14 cellular contexts compared by ENCODE assay signal in the genomic region with DNA sequence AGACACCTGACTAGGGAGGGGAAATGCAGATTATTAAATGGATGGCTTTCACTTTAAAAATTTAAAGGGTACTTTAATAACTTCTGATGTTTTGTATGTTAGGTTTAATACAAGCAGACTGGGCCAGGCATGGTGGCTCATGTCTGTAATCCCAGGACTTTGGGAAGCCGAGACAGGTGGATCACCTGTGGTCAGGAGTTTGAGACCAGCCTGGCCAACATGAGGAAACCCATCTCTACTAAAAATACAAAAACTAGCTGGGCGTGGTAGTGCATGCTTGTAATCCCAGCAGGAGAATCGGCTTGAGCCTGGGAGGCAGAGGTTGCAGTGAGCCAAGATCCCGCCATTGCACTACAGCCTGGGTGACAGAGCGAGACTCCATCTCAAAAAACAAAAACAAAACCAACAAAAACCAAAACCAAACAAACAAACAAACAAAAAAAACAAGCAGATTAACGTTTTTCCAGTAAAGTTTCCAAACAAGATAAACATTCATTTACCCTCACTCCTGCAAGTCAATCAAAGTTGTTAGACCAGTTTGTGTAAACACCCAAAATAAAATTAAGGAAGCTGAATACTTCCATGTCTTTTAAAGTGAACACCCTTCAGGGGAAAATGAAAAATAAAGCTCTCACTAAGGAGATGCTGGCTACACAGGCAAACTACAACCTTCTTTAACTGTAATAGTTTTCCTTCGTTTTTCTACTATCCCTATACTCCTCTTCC. TPM values are rescaled to one million over a fixed set of nuclear protein-coding genes. Genes with fewer than 3 reads are reported as not detected.
DNase-seq lines count a peak whose midpoint lies in the region; FAIRE-seq and TF ChIP-seq lines count a peak whose summit lies in the region.
"Had no signal": no experiment of that assay in that cellular context is flagged by ENCODE, and none has a peak within 500 bp of the region (broad histone marks: within the 10 kb centered on the region; RNA-seq: fewer than 3 reads in every experiment).

No MANE protein-coding gene starts in this region.

- H3K79me1 ChIP-seq in H9 (ENCODE audit: insufficient read depth, low read depth, low read length, poor library complexity, severe bottlenecking): no peaks in the 10 kb centered on the region

- no peaks in the 10 kb centered on the region for H3K9me3 Mint-ChIP-seq in H9
- no peaks in the 10 kb centered on the region for H3K9me3 Mint-ChIP-seq in astrocyte (ENCODE audit: unreplicated experiment)
- H3K9me3 Mint-ChIP-seq: activated naive CD8-positive, alpha-beta T cell treated with anti-CD3 and anti-CD28 coated beads for 36 hours had no signal

- CTCF ChIA-PET in A673 (lab: Charles Lee): no interaction called here

- peaks cover 23 to 33% (median 28%) of the 10 kb centered on the region in 3 experiments; a peak in 6 of 7 replicates for H3K36me3 Mint-ChIP-seq in H9 (ENCODE audit: insufficient read depth in 1 of 3, low read depth in 3 of 3)
- H3K36me3 Mint-ChIP-seq in astrocyte (ENCODE audit: low read depth, unreplicated experiment): peaks cover 12% of the 10 kb centered on the region

- H3K79me2 ChIP-seq in H9 (ENCODE audit: insufficient read depth, low read length) (peaks cover 55% of the 10 kb centered on the region), astrocyte (ENCODE audit: insufficient read depth, low read length) (peaks cover 99% of the 10 kb centered on the region)

- intact Hi-C loops in A673 (cut with micrococcal nuclease; ENCODE audit: unreplicated experiment): no loop called here

- H3K4me2 ChIP-seq in H9 (ENCODE audit: insufficient read depth, insufficient read length, low read length): no peak overlapping the region
- H3K4me2 ChIP-seq in astrocyte (ENCODE audit: low read length): no peak overlapping the region

- peak overlapping the region; percentile 50 for H3K27ac ChIP-seq in A673 (ENCODE audit: low read depth, low read length, poor library complexity, severe bottlenecking)
- H3K27ac ChIP-seq in H9 (ENCODE audit: insufficient read length, low read depth, low read length): no peak overlapping the region
- H3K27ac ChIP-seq in astrocyte (ENCODE audit: low read depth, low read length): no peak overlapping the region
- H3K27ac ChIP-seq: body of pancreas, gastroesophageal sphincter had no signal

- no peak overlapping the region for H4K5ac ChIP-seq in H9 (ENCODE audit: insufficient read length, low read depth, low read length)

- no peak overlapping the region for H3K4ac ChIP-seq in H9 (ENCODE audit: low read depth, low read length)

- H4K8ac ChIP-seq in H9 (replicated peaks; ENCODE audit: insufficient read length, low read depth, low read length): no peak overlapping the region

- no peaks in the 10 kb centered on the region for H3K23me2 ChIP-seq in H9 (ENCODE audit: insufficient read length, low read depth, low read length, poor library complexity, severe bottlenecking)

- H3K27me3 ChIP-seq in A673 (replicated peaks; ENCODE audit: insufficient read depth, low read depth, low read length, poor library complexity) (no peaks in the 10 kb centered on the region), H9 (ENCODE audit: insufficient read depth, low read length) (no peaks in the 10 kb centered on the region), astrocyte (ENCODE audit: insufficient read depth, low read length) (no peaks in the 10 kb centered on the region)
- H3K27me3 ChIP-seq: body of pancreas, gastroesophageal sphincter had no signal

- H3K23ac ChIP-seq in H9 (ENCODE audit: insufficient read length, low read depth, low read length): no peak overlapping the region

- H3K14ac ChIP-seq in H9 (ENCODE audit: insufficient read depth, low read length): no peak overlapping the region

- DNase-seq in A673 (ENCODE audit: low spot score) (no peak), H9 (no peak), astrocyte (ENCODE audit: low read depth) (no peak), myocyte (ENCODE audit: low read depth) (peak; percentile 8), T-helper 2 cell (no peak), NCI-H2029 (lab: John Stamatoyannopoulos, UW) (no peak), hippocampal formation (lab: John Stamatoyannopoulos, UW) (no peak)
- DNase-seq: activated naive CD8-positive, alpha-beta T cell treated with anti-CD3 and anti-CD28 coated beads for 36 hours; body of pancreas; MV-4-11; NCI-H187 treated with DMSO at 0.1 percent for 48 hours; NCI-H446; Right ventricle myocardium superior had no signal

- no peaks in the 10 kb centered on the region for H4K20me1 ChIP-seq in H9 (ENCODE audit: control insufficient read depth, insufficient read depth, insufficient read length)
- peaks cover 82% of the 10 kb centered on the region for H4K20me1 ChIP-seq in astrocyte (ENCODE audit: insufficient read depth, low read length)

- H3K27me3 Mint-ChIP-seq in H9 (ENCODE audit: low read depth) (no peaks in the 10 kb centered on the region), astrocyte (ENCODE audit: low read depth, unreplicated experiment) (no peaks in the 10 kb centered on the region)
- H3K27me3 Mint-ChIP-seq: activated naive CD8-positive, alpha-beta T cell treated with anti-CD3 and anti-CD28 coated beads for 36 hours had no signal

- H2BK12ac ChIP-seq in H9 (ENCODE audit: insufficient read length, low read depth, low read length): no peak overlapping the region

- POLR2A ChIA-PET in A673 (lab: Charles Lee; ENCODE audit: low non-redundant PET): no interaction called here

- no peak overlapping the region for H3K56ac ChIP-seq in H9 (ENCODE audit: insufficient read length, low read depth, low read length)

- H3K4me3 ChIP-seq in A673 (ENCODE audit: low read depth, low read length, poor library complexity, severe bottlenecking) (no peak overlapping the region), astrocyte (ENCODE audit: insufficient read depth, low read depth, low read length) (no peak overlapping the region)
- H3K4me3 ChIP-seq: body of pancreas, gastroesophageal sphincter had no signal

- TF ChIP-seq CTCF in A673 (conservative IDR thresholded peaks at IDR 0.05; ENCODE audit: low read depth, low read length) (no peak), H9 (conservative IDR thresholded peaks at IDR 0.05) (no peak), astrocyte (IDR thresholded peaks at IDR 0.05; ENCODE audit: insufficient read depth, low read depth, low read length) (no peak)

- H3K4me3 Mint-ChIP-seq in H9: no peak overlapping the region
- no peak overlapping the region for H3K4me3 Mint-ChIP-seq in astrocyte (ENCODE audit: unreplicated experiment)
- H3K4me3 Mint-ChIP-seq: activated naive CD8-positive, alpha-beta T cell treated with anti-CD3 and anti-CD28 coated beads for 36 hours had no signal

- H3K9ac ChIP-seq in H9 (ENCODE audit: extremely low read depth, insufficient read length, low read length) (no peak overlapping the region), astrocyte (ENCODE audit: low read length) (no peak overlapping the region)

- H2BK20ac ChIP-seq in H9 (ENCODE audit: low read depth, low read length, poor library complexity, severe bottlenecking): no peak overlapping the region

- no peak overlapping the region for H3K18ac ChIP-seq in H9 (ENCODE audit: insufficient read length, low read depth, low read length)

- no peak overlapping the region for H2AK5ac ChIP-seq in H9 (ENCODE audit: insufficient read length, low read length)

- no peak overlapping the region for H2BK120ac ChIP-seq in H9 (ENCODE audit: low read depth, low read length, poor library complexity, severe bottlenecking)

- no peak overlapping the region for H2AFZ ChIP-seq in H9 (ENCODE audit: low read length)
- H2AFZ ChIP-seq in astrocyte (ENCODE audit: low read depth, low read length): no peak overlapping the region

- H3K4me1 ChIP-seq in A673 (ENCODE audit: insufficient read depth, low read length, poor library complexity, severe bottlenecking) (no peaks in the 10 kb centered on the region), H9 (ENCODE audit: insufficient read depth, low read length) (no peaks in the 10 kb centered on the region; the same call in 1 of the 2 replicates), astrocyte (ENCODE audit: insufficient read depth, low read length) (no peaks in the 10 kb centered on the region)

- H3K4me1 Mint-ChIP-seq in H9 (peaks cover 18% of the 10 kb centered on the region in 2 experiments), astrocyte (ENCODE audit: low read depth, unreplicated experiment) (peaks cover 14% of the 10 kb centered on the region)

- no peak overlapping the region for H2BK15ac ChIP-seq in H9 (ENCODE audit: low read depth, low read length)

- WGBS in H9 (ENCODE audit: extremely low coverage, insufficient read length, low lambda C conversion rate): 100% methylated on average over 1 of the region's 7 CpGs

- peak; percentile 17 for FAIRE-seq in astrocyte (lab: Jason Lieb, UNC)

- H4K91ac ChIP-seq in H9 (ENCODE audit: insufficient read length, low read depth, low read length): no peak overlapping the region

- BruUV-seq in A673 (replicated peaks; lab: Mats Ljungman, UMichigan): no TSS peak

- peaks cover 27% of the 10 kb centered on the region for H3K36me3 ChIP-seq in A673 (ENCODE audit: insufficient read depth, low read length, poor library complexity, severe bottlenecking)
- H3K36me3 ChIP-seq in astrocyte (ENCODE audit: insufficient read depth, low read length): peaks cover 28% of the 10 kb centered on the region

- H3K27ac Mint-ChIP-seq in H9 (peak overlapping the region in 2 of 3 experiments; percentile 29 to 86; a peak in 3 of 7 replicates), astrocyte (ENCODE audit: unreplicated experiment) (peak overlapping the region; percentile 18)
- H3K27ac Mint-ChIP-seq: activated naive CD8-positive, alpha-beta T cell treated with anti-CD3 and anti-CD28 coated beads for 36 hours had no signal

- H3T11ph ChIP-seq in H9 (ENCODE audit: low read length): no peak overlapping the region

- no peak overlapping the region for H2BK5ac ChIP-seq in H9 (ENCODE audit: insufficient read length, low read length)

- H3K9me3 ChIP-seq in A673 (ENCODE audit: low read depth, low read length, poor library complexity, severe bottlenecking): no peaks in the 10 kb centered on the region
- no peaks in the 10 kb centered on the region for H3K9me3 ChIP-seq in H9 (ENCODE audit: control insufficient read depth, low read depth, low read length)
- H3K9me3 ChIP-seq in astrocyte (ENCODE audit: insufficient read depth, low read depth, low read length): no peaks in the 10 kb centered on the region
- H3K9me3 ChIP-seq: body of pancreas, gastroesophageal sphincter had no signal

RNA-seq across cellular contexts. Expression of a gene that starts 14.1 kb away (rescaled TPM):
- 172 and 191 TPM in 2 replicates for total RNA-seq in A673 (2021)
- 175 and 183 TPM in 2 replicates for total RNA-seq in H9 (2021)
- total RNA-seq in astrocyte: 139 and 153 TPM in 2 replicates
- 115 and 121 TPM in 2 replicates for total RNA-seq in myocyte
- 67.3 TPM for polyA plus RNA-seq in myocyte (2012)

RNA-seq across cellular contexts. Expression of a gene that starts 46.3 kb away (rescaled TPM):
- total RNA-seq in A673 (2021): 502 TPM in 2 replicates
- 397 and 399 TPM in 2 replicates for total RNA-seq in H9 (2021)
- total RNA-seq in astrocyte: 266 and 271 TPM in 2 replicates
- 534 and 535 TPM in 2 replicates for total RNA-seq in myocyte
- polyA plus RNA-seq in myocyte (2012): 249 TPM
